In the genomic region with DNA sequence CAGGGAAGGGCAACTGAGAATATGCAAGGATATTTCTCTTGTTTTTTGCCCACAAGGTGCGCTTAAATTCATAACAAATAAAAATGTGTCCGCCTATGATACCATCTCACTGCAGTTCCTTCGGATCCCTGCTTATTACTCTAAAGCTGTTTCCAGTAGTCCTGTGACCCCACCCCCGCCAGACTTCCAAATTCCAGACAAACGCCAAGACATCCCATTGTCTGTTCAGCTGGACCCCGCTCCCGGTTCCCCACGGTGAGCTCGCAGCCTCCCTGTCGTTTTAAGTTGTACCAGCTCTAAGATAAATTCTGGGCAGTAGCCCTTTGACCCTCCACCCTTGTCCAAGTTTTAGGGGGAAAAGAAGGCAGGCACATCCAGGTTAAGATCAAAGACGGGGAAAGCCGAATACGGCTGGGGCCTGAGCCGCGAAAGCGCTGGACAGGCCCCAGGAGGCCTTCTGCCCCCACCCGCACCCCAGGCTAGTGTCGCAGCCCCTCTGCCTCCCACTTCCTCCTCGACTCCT, we compare ENCODE assay signal across 8 cellular contexts. TPM values are rescaled to one million over a fixed set of nuclear protein-coding genes. Genes with fewer than 3 reads are reported as not detected.
DNase-seq lines count a peak whose midpoint lies in the region; ATAC-seq, FAIRE-seq and TF ChIP-seq lines count a peak whose summit lies in the region.

No MANE protein-coding gene starts in this region.

- peak overlapping the region; percentile 80 for H3K27ac ChIP-seq in SJCRH30
- peak overlapping the region; percentile 89 for H3K27ac ChIP-seq in fibroblast of lung (ENCODE audit: insufficient read depth, low read length)
- H3K27ac ChIP-seq in neutrophil, result peak overlapping the region; percentile 90

- no peak for FAIRE-seq in HTR-8/SVneo (lab: Jason Lieb, UNC)

- peak overlapping the region; percentile 87 for H3K9ac ChIP-seq in fibroblast of lung (ENCODE audit: insufficient read depth, low read length)

- H3K4me1 ChIP-seq in BE2C (no peaks in the 10 kb centered on the region; the same call in 1 of the 2 replicates), SJCRH30 (peaks cover 13% of the 10 kb centered on the region), fibroblast of lung (ENCODE audit: control insufficient read depth, extremely low read depth, insufficient read depth, low read length) (peaks cover 2% of the 10 kb centered on the region), neutrophil (ENCODE audit: control insufficient read depth in 1 of 2, insufficient read depth in 1 of 2, low read depth in 1 of 2, low read length in 1 of 2) (peaks cover 57 to 62% of the 10 kb centered on the region in 2 experiments)

- H4K20me1 ChIP-seq in fibroblast of lung (ENCODE audit: control insufficient read depth, extremely low read depth, insufficient read depth, low read length), result no peaks in the 10 kb centered on the region

- ATAC-seq in GM21447 (IDR thresholded peaks at IDR 0.05; ENCODE audit: unreplicated experiment), result peak; percentile 41

- H3K4me2 ChIP-seq in fibroblast of lung (ENCODE audit: extremely low read depth, insufficient read depth, low read length), result peak overlapping the region; percentile 82

- H3K79me2 ChIP-seq in fibroblast of lung (ENCODE audit: control insufficient read depth, insufficient read depth, low read length), result peaks cover 54% of the 10 kb centered on the region

- no peaks in the 10 kb centered on the region for H3K27me3 ChIP-seq in BE2C
- no peaks in the 10 kb centered on the region for H3K27me3 ChIP-seq in SJCRH30
- no peaks in the 10 kb centered on the region for H3K27me3 ChIP-seq in fibroblast of lung (ENCODE audit: control insufficient read depth, insufficient read depth, low read length)
- no peaks in the 10 kb centered on the region for H3K27me3 ChIP-seq in neutrophil

- H3K36me3 ChIP-seq in BE2C (peaks cover 21% of the 10 kb centered on the region), SJCRH30 (peaks cover 32% of the 10 kb centered on the region), fibroblast of lung (ENCODE audit: control insufficient read depth, insufficient read depth, low read length) (no peaks in the 10 kb centered on the region), neutrophil (peaks cover 23% of the 10 kb centered on the region)

- TF ChIP-seq CTCF in BE2C (IDR thresholded peaks at IDR 0.05; ENCODE audit: low read depth, low read length), result no peak
- no peak for TF ChIP-seq CTCF in fibroblast of lung (conservative IDR thresholded peaks at IDR 0.05 in 1 of 2, IDR thresholded peaks at IDR 0.05 in 1 of 2; ENCODE audit: low read depth in 1 of 2, low read length in 2 of 2)
- no peak for TF ChIP-seq CTCF in neutrophil (IDR thresholded peaks at IDR 0.05)
- TF ChIP-seq CTCF in GM10266 (IDR thresholded peaks at IDR 0.05; ENCODE audit: control insufficient read depth, insufficient read depth, low read depth, missing control alignments), result no peak

- no peak overlapping the region for H2AFZ ChIP-seq in fibroblast of lung (ENCODE audit: low read length)

- peak overlapping the region; percentile 88 for H3K4me3 ChIP-seq in BE2C (ENCODE audit: low read depth, low read length)
- peak overlapping the region; percentile 88 for H3K4me3 ChIP-seq in SJCRH30
- peak overlapping the region; percentile 75 to 91 (median 84) for H3K4me3 ChIP-seq in fibroblast of lung (replicated peaks in 1 of 4; ENCODE audit: control extremely low read depth in 1 of 4, insufficient read depth in 1 of 4, low read depth in 3 of 4, low read length in 4 of 4)
- peak overlapping the region; percentile 72 to 86 for H3K4me3 ChIP-seq in neutrophil (ENCODE audit: low read depth in 1 of 2, low read length in 1 of 2)

- no peak for DNase-seq in BE2C
- peak; percentile 32 to 34 for DNase-seq in SJCRH30
- DNase-seq in fibroblast of lung (ENCODE audit: low read depth in 2 of 2), result peak in 1 of 2 donors; percentile 32
- DNase-seq in GM10266 (ENCODE audit: extremely low spot score), result no peak
- no peak for DNase-seq in NCI-H1048 (lab: John Stamatoyannopoulos, UW)
- no peak for DNase-seq in HTR-8/SVneo (ENCODE audit: insufficient read length, low spot score)

- H3K9me3 ChIP-seq in BE2C (no peaks in the 10 kb centered on the region), SJCRH30 (replicated peaks) (no peaks in the 10 kb centered on the region), fibroblast of lung (ENCODE audit: control insufficient read depth, insufficient read depth, low read depth, low read length) (no peaks in the 10 kb centered on the region), neutrophil (no peaks in the 10 kb centered on the region)

RNA-seq across cellular contexts. Expression of gene ARL6IP1, which starts 0.6 kb away (rescaled TPM):
- polyA plus RNA-seq in BE2C (2012; ENCODE audit: insufficient read depth, insufficient read length, low read depth), result 186 TPM
- 304 and 310 TPM in 2 replicates for total RNA-seq in SJCRH30 (2014; rRNA removed; shearing (Covaris generic))
- total RNA-seq in fibroblast of lung, result 116 and 224 TPM in 2 replicates
- polyA plus RNA-seq in fibroblast of lung, result 119 and 264 TPM in 2 replicates
- 98.5 and 154 TPM in 2 replicates for polyA plus RNA-seq in fibroblast of lung (2012)
- 54.0 and 90.9 TPM in 2 replicates for polyA minus RNA-seq in fibroblast of lung (ENCODE audit: low replicate concordance)

RNA-seq across cellular contexts. Expression of gene RPS15A, which starts 10.6 kb away (rescaled TPM):
- polyA plus RNA-seq in BE2C (2012; ENCODE audit: insufficient read depth, insufficient read length, low read depth), result 1,076 TPM
- 3,616 and 3,934 TPM in 2 replicates for total RNA-seq in SJCRH30 (2014; rRNA removed; shearing (Covaris generic))
- total RNA-seq in fibroblast of lung, result 1,585 and 1,952 TPM in 2 replicates
- polyA plus RNA-seq in fibroblast of lung, result 3,629 and 3,828 TPM in 2 replicates
- polyA plus RNA-seq in fibroblast of lung (2012), result 2,339 and 2,795 TPM in 2 replicates
- polyA minus RNA-seq in fibroblast of lung (ENCODE audit: low replicate concordance), result 324 and 332 TPM in 2 replicates

Comparison
In these comparisons a context has a peak if more than half of its experiments do, and no peak if none do; other contexts are left out.
1. DNase-seq: peak in SJCRH30 (2 of 2); none in BE2C (single experiment), GM10266 (single experiment), NCI-H1048 (single experiment) and HTR-8/SVneo (single experiment).
2. Peak in every context shown above with its lines, with median percentiles within 50 percentile points of each other: H3K4me3 ChIP-seq and H3K27ac ChIP-seq.